14 cellular contexts compared by ENCODE assay signal in the genomic region with DNA sequence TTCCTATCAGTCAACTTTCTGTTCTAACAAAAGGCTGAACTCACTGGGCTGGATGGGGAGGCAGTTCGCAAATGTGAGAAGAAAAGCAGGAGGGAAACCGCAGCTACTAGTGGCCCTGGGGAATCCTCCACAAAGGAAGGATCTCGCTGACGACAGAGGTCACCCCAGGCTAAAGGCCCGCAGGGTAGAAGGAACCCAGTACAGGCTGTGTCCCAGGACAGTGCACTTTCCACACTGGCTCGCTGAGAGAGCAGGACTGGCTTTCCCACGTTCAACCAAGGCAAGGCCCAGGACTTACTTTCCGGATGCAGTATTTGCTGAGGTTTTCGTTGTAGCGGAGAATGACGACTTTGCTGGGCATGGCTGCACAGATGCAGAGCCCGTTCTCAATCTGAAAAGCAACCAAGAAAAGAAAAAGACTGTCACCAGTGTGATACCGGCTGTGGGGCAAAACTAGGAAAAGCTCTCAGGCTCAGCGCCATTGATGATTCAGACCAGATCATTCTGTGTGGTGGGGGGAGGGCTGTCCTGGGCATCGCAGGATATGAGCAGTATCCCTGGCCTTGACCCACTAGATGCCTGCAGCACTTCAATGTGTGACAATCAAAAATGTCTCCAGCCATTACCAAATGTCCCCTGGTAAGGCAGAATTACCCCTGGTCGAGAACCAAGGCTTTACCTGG.
A peak's percentile ranks its signal among the peaks of the same experiment; 100 is the strongest.
DNase-seq lines count a peak whose midpoint lies in the region; ATAC-seq, FAIRE-seq and TF ChIP-seq lines count a peak whose summit lies in the region.
"Had no signal": no experiment of that assay in that cellular context is flagged by ENCODE, and none has a peak within 500 bp of the region (broad histone marks: within the 10 kb centered on the region; RNA-seq: fewer than 3 reads in every experiment).

No MANE protein-coding gene starts in this region.

- H3K4me1 ChIP-seq in parathyroid adenoma: no peaks in the 10 kb centered on the region

- no peaks in the 10 kb centered on the region for H3K27me3 ChIP-seq in parathyroid adenoma (ENCODE audit: control insufficient read depth, insufficient read depth, low read length)

- H3K9ac ChIP-seq in parathyroid adenoma: no peak overlapping the region

- POLR2A ChIA-PET in GM10248 (lab: Yijun Ruan, JAX): no interaction called here

- ATAC-seq in GM18870 (IDR thresholded peaks at IDR 0.05; ENCODE audit: unreplicated experiment): no peak

- H3K4me3 ChIP-seq in fibroblast of pulmonary artery (replicated peaks; ENCODE audit: low read depth, low read length): no peak overlapping the region
- H3K4me3 ChIP-seq in parathyroid adenoma (ENCODE audit: low read depth, low read length): no peak overlapping the region
- H3K4me3 ChIP-seq in coronary artery: no peak overlapping the region

- no peaks in the 10 kb centered on the region for H3K9me3 ChIP-seq in parathyroid adenoma (ENCODE audit: control insufficient read depth, low read length)

- H3K4me2 ChIP-seq in parathyroid adenoma (ENCODE audit: low read length): no peak overlapping the region

- CTCF ChIA-PET in GM10248 (lab: Yijun Ruan, JAX): interaction anchor here (0.9 kb wide), 1 partner anchor 9 kb away, joined by 4 read pairs; no protein-coding TSS in a partner anchor

- no peaks in the 10 kb centered on the region for H3K79me2 ChIP-seq in parathyroid adenoma

- no peak overlapping the region for H2AFZ ChIP-seq in parathyroid adenoma

- no peaks in the 10 kb centered on the region for H3K36me3 ChIP-seq in parathyroid adenoma (ENCODE audit: control insufficient read depth, insufficient read depth, low read length)

- FAIRE-seq in RCC 7860 (lab: Jason Lieb, UNC): peak; percentile 53

- no peak for TF ChIP-seq CTCF in fibroblast of pulmonary artery (IDR thresholded peaks at IDR 0.05; ENCODE audit: low read length, missing control alignments)
- TF ChIP-seq CTCF in parathyroid adenoma (IDR thresholded peaks at IDR 0.05): no peak
- no peak for TF ChIP-seq CTCF in coronary artery (IDR thresholded peaks at IDR 0.05)
- no peak for TF ChIP-seq CTCF in GM10248 (IDR thresholded peaks at IDR 0.05; ENCODE audit: control extremely low read depth, extremely low read depth, low read depth, missing control alignments)

- DNase-seq in EL (peak; percentile 69), RCC 7860 (ENCODE audit: low spot score) (peak; percentile 53), fibroblast of pulmonary artery (ENCODE audit: low read depth) (peak; percentile 22), coronary artery (ENCODE audit: low spot score) (no peak), GM10248 (ENCODE audit: extremely low spot score) (no peak)
- no peak for DNase-seq in stimulated activated CD4-positive, alpha-beta T cell treated with anti-CD3 and anti-CD28 coated beads, Interleukin-2, amount 100 ng/mL, for 24 hours
- DNase-seq: activated CD8-positive, alpha-beta memory T cell treated with anti-CD3 and anti-CD28 coated beads for 24 hours; activated naive CD4-positive, alpha-beta T cell; NCI-H1417; NCI-H510A treated with DMSO at 0.1 percent for 48 hours; stimulated activated CD4-positive, alpha-beta T cell treated with anti-CD3 and anti-CD28 coated beads, Interleukin-4, amount 100 ng/mL, for 4 hours; stimulated activated naive CD4-positive, alpha-beta T cell had no signal

- H3K27ac ChIP-seq in parathyroid adenoma (peak overlapping the region; percentile 1), coronary artery (no peak overlapping the region)

Comparison
In these comparisons a context has a peak if more than half of its experiments do, and no peak if none do; other contexts are left out.
1. DNase-seq: peak in EL (single experiment), RCC 7860 (single experiment) and fibroblast of pulmonary artery (single experiment); none in coronary artery (single experiment), GM10248 (single experiment) and stimulated activated CD4-positive, alpha-beta T cell treated with anti-CD3 and anti-CD28 coated beads, Interleukin-2, amount 100 ng/mL, for 24 hours (0 of 2).